In the genomic region with DNA sequence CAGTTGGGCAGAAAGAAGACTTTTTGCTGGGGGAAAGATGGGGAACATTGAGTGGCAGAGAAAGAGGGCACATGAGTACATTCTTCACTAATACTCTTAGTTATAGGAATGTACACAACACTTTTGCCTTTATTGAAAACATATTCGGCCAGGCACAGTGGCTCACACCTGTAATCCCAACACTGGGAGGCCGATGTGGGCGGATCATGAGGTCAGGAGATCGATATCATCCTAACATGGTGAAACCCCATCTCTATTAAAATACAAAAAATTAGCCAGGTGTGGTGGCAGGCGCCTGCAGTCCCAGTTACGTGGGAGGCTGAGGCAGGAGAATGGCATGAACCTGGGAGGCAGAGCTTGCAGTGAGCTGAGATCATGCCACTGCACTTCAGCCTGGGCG, we compare ENCODE assay signal across 14 cellular contexts. TPM values are rescaled to one million over a fixed set of nuclear protein-coding genes. Genes with fewer than 3 reads are reported as not detected.
"Had no signal": no experiment of that assay in that cellular context is flagged by ENCODE, and none has a peak within 500 bp of the region (broad histone marks: within the 10 kb centered on the region; RNA-seq: fewer than 3 reads in every experiment).

No MANE protein-coding gene starts in this region.

RNA-seq across cellular contexts. Expression of a gene that starts 18.8 kb away (rescaled TPM):
- total RNA-seq: stomach, subcutaneous adipose tissue, suprapubic skin, temporal lobe, thoracic aorta, thyroid gland, tibial nerve, transverse colon, upper lobe of left lung, upper lobe of right lung, ureter, urinary bladder, uterus, vagina had no signal
- polyA plus RNA-seq: stomach, urinary bladder had no signal

RNA-seq across cellular contexts. Expression of a gene that starts 24.7 kb away (rescaled TPM):
- total RNA-seq: transverse colon had no signal
